15 cellular contexts compared by ENCODE assay signal in genomic region chr4:86497980-86498379, GRCh38.
DNase-seq lines count a peak whose midpoint lies in the region; ATAC-seq and TF ChIP-seq lines count a peak whose summit lies in the region.
"Had no signal": no experiment of that assay in that cellular context is flagged by ENCODE, and none has a peak within 500 bp of the region (broad histone marks: within the 10 kb centered on the region; RNA-seq: fewer than 3 reads in every experiment).

No MANE protein-coding gene starts in this region.

- H2AFZ ChIP-seq in OCI-LY3 (ENCODE audit: low read depth, low read length), result no peak overlapping the region
- no peak overlapping the region for H2AFZ ChIP-seq in osteoblast (ENCODE audit: low read length)

- H3K79me2 ChIP-seq in OCI-LY3 (ENCODE audit: low read length), result no peaks in the 10 kb centered on the region
- no peaks in the 10 kb centered on the region for H3K79me2 ChIP-seq in osteoblast (ENCODE audit: insufficient read depth, low read length)

- no peaks in the 10 kb centered on the region for H3K9me3 Mint-ChIP-seq in endodermal cell
- no peaks in the 10 kb centered on the region for H3K9me3 Mint-ChIP-seq in progenitor cell of endocrine pancreas (ENCODE audit: low read depth)

- no peaks in the 10 kb centered on the region for H4K20me1 ChIP-seq in OCI-LY3 (ENCODE audit: insufficient read depth, low read length)
- no peaks in the 10 kb centered on the region for H4K20me1 ChIP-seq in osteoblast (ENCODE audit: insufficient read depth, low read length)
- H4K20me1 ChIP-seq: BLaER1 treated with 17β-estradiol and CSF1 and Interleukin-3, amounts not matched to agents 10 nM and 100 nM had no signal

- intact Hi-C loops in upper lobe of right lung (cut with DNase I), result loop anchor here (5.0 kb wide), 1 partner anchor 394 kb away; the partner anchor contains the start of gene C4orf36

- H3K4me3 ChIP-seq in OCI-LY3 (ENCODE audit: low read length) (no peak overlapping the region), endodermal cell (ENCODE audit: low read length) (no peak overlapping the region), osteoblast (ENCODE audit: insufficient read depth, low read length) (no peak overlapping the region), upper lobe of right lung (no peak overlapping the region)
- H3K4me3 ChIP-seq: BLaER1 treated with 17β-estradiol and CSF1 and Interleukin-3, amounts not matched to agents 10 nM and 100 nM; gastroesophageal sphincter; Peyer's patch had no signal

- H3K4me1 Mint-ChIP-seq in endodermal cell (peaks cover 50% of the 10 kb centered on the region), progenitor cell of endocrine pancreas (ENCODE audit: low read depth) (peaks cover 17% of the 10 kb centered on the region)

- no peaks in the 10 kb centered on the region for H3K36me3 ChIP-seq in OCI-LY3 (replicated peaks; ENCODE audit: low read depth, low read length)
- no peaks in the 10 kb centered on the region for H3K36me3 ChIP-seq in endodermal cell (ENCODE audit: control insufficient read depth, insufficient read depth, low read length)
- H3K36me3 ChIP-seq in osteoblast (ENCODE audit: insufficient read depth, low read length), result no peaks in the 10 kb centered on the region
- H3K36me3 ChIP-seq in upper lobe of right lung, result no peaks in the 10 kb centered on the region
- H3K36me3 ChIP-seq: BLaER1 treated with 17β-estradiol and CSF1 and Interleukin-3, amounts not matched to agents 10 nM and 100 nM; gastroesophageal sphincter; Peyer's patch had no signal

- in situ Hi-C loops in G401 (cut with HindIII; ENCODE audit: low sequenced_read_pairs), result no loop called here

- H3K4me1 ChIP-seq in OCI-LY3 (ENCODE audit: low read length) (peaks cover 9% of the 10 kb centered on the region), endodermal cell (ENCODE audit: control insufficient read depth, insufficient read depth, low read length) (peaks cover 17% of the 10 kb centered on the region), osteoblast (ENCODE audit: insufficient read depth, low read length) (peaks cover 21% of the 10 kb centered on the region), upper lobe of right lung (peaks cover 12% of the 10 kb centered on the region)
- H3K4me1 ChIP-seq: Peyer's patch had no signal

- DNase-seq in COLO829 (ENCODE audit: low spot score) (peak; percentile 78), endodermal cell (peak; percentile 49), osteoblast (ENCODE audit: insufficient read length, low spot score, missing footprints) (no peak), G401 (ENCODE audit: low spot score) (no peak), upper lobe of right lung (no peak), progenitor cell of endocrine pancreas (ENCODE audit: low spot score, unreplicated experiment) (no peak), T-helper 9 cell (no peak)
- DNase-seq: activated CD8-positive, alpha-beta memory T cell treated with anti-CD3 and anti-CD28 coated beads, Interleukin-2, amount 10 ng/mL, durations not matched to agents 7 days and 5 days; occipital lobe; Peyer's patch; stimulated activated CD4-positive, alpha-beta T cell treated with anti-CD3 and anti-CD28 coated beads, Interleukin-1b, Interleukin-23, amount 100 ng/mL, for 48 hours had no signal

- WGBS in endodermal cell (ENCODE audit: insufficient coverage in 1 of 2, insufficient read length in 1 of 2), 2 experiments, result 83 to 92% methylated on average over 1 to 2 of the region's 2 CpGs

- no peak overlapping the region for H3K27ac ChIP-seq in OCI-LY3 (ENCODE audit: low read length)
- H3K27ac ChIP-seq in endodermal cell (ENCODE audit: low read depth, low read length), result no peak overlapping the region
- no peak overlapping the region for H3K27ac ChIP-seq in osteoblast (ENCODE audit: low read depth, low read length)
- no peak overlapping the region for H3K27ac ChIP-seq in upper lobe of right lung
- H3K27ac ChIP-seq: BLaER1 treated with 17β-estradiol and CSF1 and Interleukin-3, amounts not matched to agents 10 nM and 100 nM; gastroesophageal sphincter; Peyer's patch had no signal

- H3K36me3 Mint-ChIP-seq in endodermal cell (ENCODE audit: low read depth) (peaks cover 5% of the 10 kb centered on the region), progenitor cell of endocrine pancreas (ENCODE audit: insufficient read depth) (no peaks in the 10 kb centered on the region)
- H3K36me3 Mint-ChIP-seq: activated CD8-positive, alpha-beta memory T cell treated with anti-CD3 and anti-CD28 coated beads, Interleukin-2, amount 10 ng/mL, durations not matched to agents 7 days and 5 days; activated naive CD8-positive, alpha-beta T cell had no signal

- TF ChIP-seq CTCF in OCI-LY3 (IDR thresholded peaks at IDR 0.05; ENCODE audit: low read depth, low read length), result no peak
- TF ChIP-seq CTCF in endodermal cell (conservative IDR thresholded peaks at IDR 0.05), result no peak
- TF ChIP-seq CTCF in osteoblast (IDR thresholded peaks at IDR 0.05; ENCODE audit: extremely low read depth, low read depth, low read length), result no peak
- TF ChIP-seq CTCF in upper lobe of right lung (IDR thresholded peaks at IDR 0.05), result no peak
- TF ChIP-seq CTCF in progenitor cell of endocrine pancreas (IDR thresholded peaks at IDR 0.05; ENCODE audit: unreplicated experiment), result no peak

- peak overlapping the region; percentile 45 for H3K27ac Mint-ChIP-seq in endodermal cell
- H3K27ac Mint-ChIP-seq in progenitor cell of endocrine pancreas, result no peak overlapping the region
- H3K27ac Mint-ChIP-seq: activated CD8-positive, alpha-beta memory T cell treated with anti-CD3 and anti-CD28 coated beads, Interleukin-2, amount 10 ng/mL, durations not matched to agents 7 days and 5 days; activated naive CD8-positive, alpha-beta T cell had no signal

- H3K9me3 ChIP-seq in OCI-LY3 (ENCODE audit: insufficient read depth, low read length) (no peaks in the 10 kb centered on the region), endodermal cell (ENCODE audit: control insufficient read depth, low read length) (no peaks in the 10 kb centered on the region), osteoblast (ENCODE audit: low read depth, low read length) (no peaks in the 10 kb centered on the region), upper lobe of right lung (no peaks in the 10 kb centered on the region)
- H3K9me3 ChIP-seq: BLaER1 treated with 17β-estradiol and CSF1 and Interleukin-3, amounts not matched to agents 10 nM and 100 nM; gastroesophageal sphincter; Peyer's patch had no signal

- H3K4me3 Mint-ChIP-seq in endodermal cell (no peak overlapping the region), progenitor cell of endocrine pancreas (ENCODE audit: low read depth) (no peak overlapping the region)
- H3K4me3 Mint-ChIP-seq: activated CD8-positive, alpha-beta memory T cell treated with anti-CD3 and anti-CD28 coated beads, Interleukin-2, amount 10 ng/mL, durations not matched to agents 7 days and 5 days; activated naive CD8-positive, alpha-beta T cell had no signal

- H3K27me3 Mint-ChIP-seq in endodermal cell (ENCODE audit: insufficient read depth) (peaks cover 2% of the 10 kb centered on the region), progenitor cell of endocrine pancreas (no peaks in the 10 kb centered on the region)

- peaks cover 2% of the 10 kb centered on the region; the same call in 1 of the 2 replicates for H3K27me3 ChIP-seq in OCI-LY3 (ENCODE audit: low read depth, low read length)
- no peaks in the 10 kb centered on the region for H3K27me3 ChIP-seq in endodermal cell (ENCODE audit: control insufficient read depth, insufficient read depth, low read length, poor library complexity, severe bottlenecking)
- no peaks in the 10 kb centered on the region for H3K27me3 ChIP-seq in osteoblast (ENCODE audit: insufficient read depth, low read length)
- H3K27me3 ChIP-seq in upper lobe of right lung, result no peaks in the 10 kb centered on the region
- H3K27me3 ChIP-seq: BLaER1 treated with 17β-estradiol and CSF1 and Interleukin-3, amounts not matched to agents 10 nM and 100 nM; gastroesophageal sphincter; Peyer's patch had no signal

- H3K4me2 ChIP-seq in OCI-LY3 (ENCODE audit: low read length), result peak overlapping the region; percentile 17; the same call in 1 of the 2 replicates
- peak overlapping the region; percentile 35 for H3K4me2 ChIP-seq in osteoblast (ENCODE audit: insufficient read depth, low read length)
- H3K4me2 ChIP-seq: BLaER1 treated with 17β-estradiol and CSF1 and Interleukin-3, amounts not matched to agents 10 nM and 100 nM had no signal

- H3K9ac ChIP-seq in OCI-LY3 (ENCODE audit: low read length), result no peak overlapping the region
- H3K9ac ChIP-seq in endodermal cell (ENCODE audit: extremely low read depth, low read length, poor library complexity, severe bottlenecking), result no peak overlapping the region
- H3K9ac ChIP-seq: BLaER1 treated with 17β-estradiol and CSF1 and Interleukin-3, amounts not matched to agents 10 nM and 100 nM had no signal

- ATAC-seq in upper lobe of right lung, result no peak

Comparison
In these comparisons a context has a peak if more than half of its experiments do, and no peak if none do; other contexts are left out.
1. DNase-seq: peak in COLO829 (single experiment) and endodermal cell (single experiment); none in osteoblast (single experiment), G401 (single experiment), upper lobe of right lung (single experiment), progenitor cell of endocrine pancreas (single experiment) and T-helper 9 cell (single experiment).